30 cellular contexts compared by ENCODE assay signal in genomic region chr2:118979177-118979861, GRCh38. TPM values are rescaled to one million over a fixed set of nuclear protein-coding genes. Genes with fewer than 3 reads are reported as not detected.
"Had no signal": no experiment of that assay in that cellular context is flagged by ENCODE, and none has a peak within 500 bp of the region (broad histone marks: within the 10 kb centered on the region; RNA-seq: fewer than 3 reads in every experiment).

No MANE protein-coding gene starts in this region.

- H3K36me3 ChIP-seq: adrenal gland, breast epithelium, Peyer's patch, SJSA1 had no signal

- H3K4me1 ChIP-seq: adrenal gland, body of pancreas, breast epithelium, Peyer's patch, SJSA1 had no signal

- H3K4me2 ChIP-seq: SK-N-SH had no signal

- H3K9me3 ChIP-seq: adrenal gland, body of pancreas, Peyer's patch, SJSA1, SK-N-SH had no signal

- H3K4me3 ChIP-seq: adrenal gland, body of pancreas, breast epithelium, K562, Peyer's patch, SJSA1 had no signal

- ATAC-seq: activated CD4-positive, alpha-beta T cell treated with anti-CD3 and anti-CD28 coated beads for 36 hours; activated CD4-positive, CD25-positive, alpha-beta regulatory T cell treated with anti-CD3 and anti-CD28 coated beads, Interleukin-2, amount 50 U/mL, for 24 hours; activated CD8-positive, alpha-beta T cell treated with anti-CD3 and anti-CD28 coated beads, Interleukin-2, amount 10 ng/mL, durations not matched to agents 7 days and 5 days; activated naive CD4-positive, alpha-beta T cell treated with anti-CD3 and anti-CD28 coated beads, Interleukin-2, amount 50 U/mL, for 72 hours; body of pancreas; K562; PC-3; WTC11 had no signal

- DNase-seq: activated CD4-positive, alpha-beta T cell treated with anti-CD3 and anti-CD28 coated beads for 36 hours; activated CD4-positive, alpha-beta T cell treated with anti-CD3 and anti-CD28 coated beads, Interleukin-2, amount 10 ng/mL, durations not matched to agents 7 days and 5 days; activated CD4-positive, alpha-beta T cell treated with anti-CD3 and anti-CD28 coated beads, Interleukin-2, amount 50 U/mL, for 48 hours; activated CD8-positive, alpha-beta T cell treated with anti-CD3 and anti-CD28 coated beads, Interleukin-2, amount 10 ng/mL, durations not matched to agents 7 days and 5 days; activated gamma-delta T cell; activated naive CD4-positive, alpha-beta T cell treated with anti-CD3 and anti-CD28 coated beads for 36 hours; activated T-cell treated with anti-CD3 and anti-CD28 coated beads, Interleukin-2, amount 50 U/mL, for 24 hours; adrenal gland; body of pancreas; NCI-H1092; NCI-H1436 treated with DMSO at 0.1 percent for 48 hours; NCI-H1694 treated with DMSO at 0.1 percent for 48 hours; NCI-H2029; NCI-H345; NCI-H524 treated with DMSO at 0.1 percent for 48 hours; PC-3; Peyer's patch; RPMI8226; SHP77 treated with DMSO at 0.1 percent for 48 hours; SK-N-SH had no signal

- H3K9ac ChIP-seq: SK-N-SH had no signal

- H3K27ac ChIP-seq: adrenal gland, body of pancreas, breast epithelium, Peyer's patch, SJSA1 had no signal

- H3K27me3 ChIP-seq: adrenal gland, body of pancreas, Peyer's patch, SJSA1 had no signal

RNA-seq across cellular contexts. Expression of gene MARCO, which starts 37.3 kb away (rescaled TPM):
- total RNA-seq: activated CD4-positive, alpha-beta T cell treated with anti-CD3 and anti-CD28 coated beads for 36 hours; activated CD4-positive, alpha-beta T cell treated with anti-CD3 and anti-CD28 coated beads, Interleukin-2, amount 10 ng/mL, durations not matched to agents 7 days and 5 days; activated CD8-positive, alpha-beta T cell treated with anti-CD3 and anti-CD28 coated beads, Interleukin-2, amount 10 ng/mL, durations not matched to agents 7 days and 5 days; activated naive CD4-positive, alpha-beta T cell treated with anti-CD3 and anti-CD28 coated beads for 36 hours; activated naive CD4-positive, alpha-beta T cell treated with anti-CD3 and anti-CD28 coated beads, Interleukin-2, amount 50 U/mL, for 72 hours; activated T-helper 2 cell treated with anti-CD3 and anti-CD28 coated beads, Interferon-gamma antibody, Interleukin-2, Interleukin-4, amounts not matched to agents 10 μg/mL and 5 μg/mL and 100 μg/mL, durations not matched to agents 14 hours and 24 hours and 36 hours; astrocyte; M059J; NCI-H460; PC-3; SJSA1 had no signal
- polyA plus RNA-seq: K562, SK-N-SH had no signal
